15 cellular contexts compared by ENCODE assay signal in the genomic region with DNA sequence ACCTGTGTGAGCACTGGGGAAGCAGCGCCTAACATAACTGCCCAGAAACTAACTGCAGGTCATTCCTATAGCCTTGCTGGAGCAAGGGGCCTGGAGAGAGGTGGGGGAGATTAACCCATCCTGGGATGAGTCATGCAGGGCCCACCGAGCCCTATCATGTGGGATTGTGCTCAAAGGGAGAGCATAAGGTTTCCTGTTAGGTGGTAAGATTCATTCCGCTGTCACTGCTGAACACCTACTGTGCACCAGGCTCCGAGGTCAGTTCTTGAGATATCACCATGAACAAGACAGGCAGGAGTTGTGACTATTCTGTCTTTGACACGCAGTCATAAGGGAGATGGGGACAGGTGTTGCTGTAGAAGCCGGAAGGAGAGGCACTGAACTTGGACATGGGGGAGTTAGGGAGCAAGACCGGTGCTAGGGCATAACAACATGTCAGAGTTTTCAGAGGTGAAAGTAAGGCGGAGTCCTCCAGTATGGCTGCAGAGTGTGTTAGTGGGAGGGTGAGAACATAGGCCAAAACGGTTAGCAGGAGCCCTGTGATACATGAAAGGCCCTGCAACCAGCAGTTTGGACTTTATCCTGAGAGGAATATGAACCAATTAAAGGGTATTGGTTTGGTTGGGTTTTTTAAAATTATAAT. TPM values are rescaled to one million over a fixed set of nuclear protein-coding genes. Genes with fewer than 3 reads are reported as not detected.
DNase-seq lines count a peak whose midpoint lies in the region; ATAC-seq, FAIRE-seq and TF ChIP-seq lines count a peak whose summit lies in the region.
"Had no signal": no experiment of that assay in that cellular context is flagged by ENCODE, and none has a peak within 500 bp of the region (broad histone marks: within the 10 kb centered on the region; RNA-seq: fewer than 3 reads in every experiment).

No MANE protein-coding gene starts in this region.

- H4K20me1 ChIP-seq in BLaER1 treated with 17β-estradiol and CSF1 and Interleukin-3, amounts not matched to agents 10 nM and 100 nM = peaks cover 20 to 70% (median 60%) of the 10 kb centered on the region in 11 experiments; a peak in 21 of 22 replicates

- H3K36me3 Mint-ChIP-seq in activated T-helper 2 cell treated with anti-CD3 and anti-CD28 coated beads, Interferon-gamma antibody, Interleukin-2, Interleukin-4, amounts not matched to agents 10 μg/mL and 5 μg/mL and 100 μg/mL, durations not matched to agents 14 hours and 24 hours and 36 hours (ENCODE audit: low read depth) = peaks cover 34% of the 10 kb centered on the region

- peak overlapping the region in 2 of 10 experiments; percentile 81 to 88; a peak in 2 of 20 replicates for H3K4me3 ChIP-seq in BLaER1 treated with 17β-estradiol and CSF1 and Interleukin-3, amounts not matched to agents 10 nM and 100 nM
- H3K4me3 ChIP-seq in HUES48 (ENCODE audit: low read depth, low read length) (peak overlapping the region; percentile 97; the same call in 1 of the 2 replicates), lung (no peak overlapping the region)

- H3K4me1 Mint-ChIP-seq in activated T-helper 2 cell treated with anti-CD3 and anti-CD28 coated beads, Interferon-gamma antibody, Interleukin-2, Interleukin-4, amounts not matched to agents 10 μg/mL and 5 μg/mL and 100 μg/mL, durations not matched to agents 14 hours and 24 hours and 36 hours (ENCODE audit: low read depth) = peaks cover 51% of the 10 kb centered on the region

- H3K27me3 ChIP-seq in BLaER1 treated with 17β-estradiol and CSF1 and Interleukin-3, amounts not matched to agents 10 nM and 100 nM = peaks cover 0 to 2% (median 0%) of the 10 kb centered on the region in 11 experiments; a peak in 1 of 22 replicates
- H3K27me3 ChIP-seq in HUES48 (ENCODE audit: control insufficient read depth, insufficient read depth, low read length) = no peaks in the 10 kb centered on the region
- no peaks in the 10 kb centered on the region for H3K27me3 ChIP-seq in lung (ENCODE audit: control insufficient read depth, insufficient read depth)

- no peak for DNase-seq in activated T-helper 2 cell treated with anti-CD3 and anti-CD28 coated beads, Interferon-gamma antibody, Interleukin-2, Interleukin-4, amounts not matched to agents 10 μg/mL and 5 μg/mL and 100 μg/mL, durations not matched to agents 14 hours and 24 hours and 36 hours (ENCODE audit: low spot score)
- DNase-seq in lung (ENCODE audit: low spot score) (peak; percentile 23), HTR-8/SVneo (ENCODE audit: insufficient read length, low spot score) (no peak), COLO668 (lab: John Stamatoyannopoulos, UW; ENCODE audit: unreplicated experiment) (no peak)
- DNase-seq: activated CD4-positive, alpha-beta T cell treated with anti-CD3 and anti-CD28 coated beads for 48 hours; kidney glomerular epithelial cell; NCI-H2227 treated with DMSO at 0.1 percent for 48 hours had no signal

- no peaks in the 10 kb centered on the region for H3K27me3 Mint-ChIP-seq in activated T-helper 2 cell treated with anti-CD3 and anti-CD28 coated beads, Interferon-gamma antibody, Interleukin-2, Interleukin-4, amounts not matched to agents 10 μg/mL and 5 μg/mL and 100 μg/mL, durations not matched to agents 14 hours and 24 hours and 36 hours (ENCODE audit: low read depth)

- no peak for TF ChIP-seq CTCF in lung (IDR thresholded peaks at IDR 0.05; ENCODE audit: control extremely low read depth, extremely low read depth)

- intact Hi-C loops in activated T-helper 2 cell treated with anti-CD3 and anti-CD28 coated beads, Interferon-gamma antibody, Interleukin-2, Interleukin-4, amounts not matched to agents 10 μg/mL and 5 μg/mL and 100 μg/mL, durations not matched to agents 14 hours and 24 hours and 36 hours (cut with micrococcal nuclease) = loop anchor here (10.0 kb wide), 1 partner anchor 331 kb away; a partner anchor contains a TSS

- no peak for FAIRE-seq in HTR-8/SVneo (lab: Jason Lieb, UNC)

- H3K9ac ChIP-seq in BLaER1 treated with 17β-estradiol and CSF1 and Interleukin-3, amounts not matched to agents 10 nM and 100 nM = peak overlapping the region in 5 of 11 experiments; percentile 11 to 92 (median 86); a peak in 1 of 22 replicates
- no peak overlapping the region for H3K9ac ChIP-seq in HUES48 (ENCODE audit: low read depth, low read length)

- H3K9me3 ChIP-seq in BLaER1 treated with 17β-estradiol and CSF1 and Interleukin-3, amounts not matched to agents 10 nM and 100 nM (replicated peaks in 1 of 11) = no peaks in the 10 kb centered on the region
- no peaks in the 10 kb centered on the region for H3K9me3 ChIP-seq in HUES48 (ENCODE audit: control insufficient read depth, insufficient read depth, low read length)
- H3K9me3 ChIP-seq in lung (ENCODE audit: control insufficient read depth in 2 of 2, insufficient read depth in 1 of 2, low read length in 1 of 2) = no peaks in the 10 kb centered on the region

- H3K4me1 ChIP-seq in BLaER1 treated with 17β-estradiol and CSF1 and Interleukin-3, amounts not matched to agents 10 nM and 100 nM = peaks cover 51 to 65% (median 58%) of the 10 kb centered on the region in 10 experiments
- peaks cover 16% of the 10 kb centered on the region for H3K4me1 ChIP-seq in HUES48 (ENCODE audit: control insufficient read depth, insufficient read depth, low read length)
- H3K4me1 ChIP-seq in lung (ENCODE audit: control insufficient read depth in 2 of 2, insufficient read depth in 2 of 2, low read length in 2 of 2) = peaks cover 0 to 12% of the 10 kb centered on the region in 2 donors

- ATAC-seq in lung (ENCODE audit: insufficient read depth, low FRiP score) = no peak
- ATAC-seq in GM18909 (IDR thresholded peaks at IDR 0.05; ENCODE audit: poor library complexity, unreplicated experiment) = no peak
- no peak for ATAC-seq in GM19351 (IDR thresholded peaks at IDR 0.05; ENCODE audit: unreplicated experiment)
- ATAC-seq: Right ventricle myocardium inferior had no signal

- H3K36me3 ChIP-seq in BLaER1 treated with 17β-estradiol and CSF1 and Interleukin-3, amounts not matched to agents 10 nM and 100 nM = peaks cover 7 to 28% (median 20%) of the 10 kb centered on the region in 11 experiments
- H3K36me3 ChIP-seq in HUES48 (ENCODE audit: control insufficient read depth, insufficient read depth, low read length) (peaks cover 17% of the 10 kb centered on the region), lung (ENCODE audit: control insufficient read depth in 2 of 2, insufficient read depth in 2 of 2, low read length in 2 of 2) (peaks cover 4 to 9% of the 10 kb centered on the region in 2 donors)

- peak overlapping the region; percentile 98 for H3K4me3 Mint-ChIP-seq in activated T-helper 2 cell treated with anti-CD3 and anti-CD28 coated beads, Interferon-gamma antibody, Interleukin-2, Interleukin-4, amounts not matched to agents 10 μg/mL and 5 μg/mL and 100 μg/mL, durations not matched to agents 14 hours and 24 hours and 36 hours (ENCODE audit: low read depth)
- H3K4me3 Mint-ChIP-seq: CD14-positive monocyte had no signal

- no peaks in the 10 kb centered on the region for H3K9me3 Mint-ChIP-seq in activated T-helper 2 cell treated with anti-CD3 and anti-CD28 coated beads, Interferon-gamma antibody, Interleukin-2, Interleukin-4, amounts not matched to agents 10 μg/mL and 5 μg/mL and 100 μg/mL, durations not matched to agents 14 hours and 24 hours and 36 hours
- H3K9me3 Mint-ChIP-seq: CD14-positive monocyte had no signal

- H3K27ac Mint-ChIP-seq in activated T-helper 2 cell treated with anti-CD3 and anti-CD28 coated beads, Interferon-gamma antibody, Interleukin-2, Interleukin-4, amounts not matched to agents 10 μg/mL and 5 μg/mL and 100 μg/mL, durations not matched to agents 14 hours and 24 hours and 36 hours = no peak overlapping the region

- H3K4me2 ChIP-seq in BLaER1 treated with 17β-estradiol and CSF1 and Interleukin-3, amounts not matched to agents 10 nM and 100 nM = peak overlapping the region; percentile 80 to 97 (median 91)

- 74 to 83% methylated on average over 9 of the region's 9 CpGs for WGBS in lung, 2 donors

- H3K27ac ChIP-seq in BLaER1 treated with 17β-estradiol and CSF1 and Interleukin-3, amounts not matched to agents 10 nM and 100 nM = no peak overlapping the region
- H3K27ac ChIP-seq in HUES48 (ENCODE audit: low read depth, low read length) = peak overlapping the region; percentile 23
- H3K27ac ChIP-seq in lung (ENCODE audit: low read depth in 1 of 2, low read length in 1 of 2) = no peak overlapping the region

RNA-seq across cellular contexts. Expression of a gene that starts 2.4 kb away (rescaled TPM):
- 35.5 and 37.5 TPM in 2 replicates for total RNA-seq in activated T-helper 2 cell treated with anti-CD3 and anti-CD28 coated beads, Interferon-gamma antibody, Interleukin-2, Interleukin-4, amounts not matched to agents 10 μg/mL and 5 μg/mL and 100 μg/mL, durations not matched to agents 14 hours and 24 hours and 36 hours
- total RNA-seq in lung = 10 to 100 TPM; 26.7 to 31.0 TPM
- 10 to 100 TPM; 24.8 to 28.1 TPM for polyA plus RNA-seq in lung

RNA-seq across cellular contexts. Expression of a gene that starts 20.9 kb away (rescaled TPM):
- total RNA-seq in activated T-helper 2 cell treated with anti-CD3 and anti-CD28 coated beads, Interferon-gamma antibody, Interleukin-2, Interleukin-4, amounts not matched to agents 10 μg/mL and 5 μg/mL and 100 μg/mL, durations not matched to agents 14 hours and 24 hours and 36 hours = 2,053 and 2,074 TPM in 2 replicates
- total RNA-seq in lung = 1,000 to 10,000 TPM in 1 of 2 donors, 100 to 1,000 TPM in 1; 657 to 1,053 TPM
- 1,000 to 10,000 TPM; 1,464 to 1,968 TPM for polyA plus RNA-seq in lung

RNA-seq across cellular contexts. Expression of a gene that starts 56.1 kb away (rescaled TPM):
- total RNA-seq in activated T-helper 2 cell treated with anti-CD3 and anti-CD28 coated beads, Interferon-gamma antibody, Interleukin-2, Interleukin-4, amounts not matched to agents 10 μg/mL and 5 μg/mL and 100 μg/mL, durations not matched to agents 14 hours and 24 hours and 36 hours = 11.3 and 12.2 TPM in 2 replicates
- not detected for total RNA-seq in lung
- under 1 TPM in 1 of 2 donors, not detected in 1; 0.06 TPM for polyA plus RNA-seq in lung
- total RNA-seq: LHCN-M2, Right ventricle myocardium inferior, ureter had no signal
- polyA plus RNA-seq: CD14-positive monocyte had no signal

Comparison
In these comparisons a context has a peak if more than half of its experiments do, and no peak if none do; other contexts are left out.
1. RNA of a gene that starts 56.1 kb away (total RNA-seq): 11.3 to 12.2 TPM in activated T-helper 2 cell treated with anti-CD3 and anti-CD28 coated beads, Interferon-gamma antibody, Interleukin-2, Interleukin-4, amounts not matched to agents 10 μg/mL and 5 μg/mL and 100 μg/mL, durations not matched to agents 14 hours and 24 hours and 36 hours; not detected in lung; every median in the first group is over 10 times any median in the second.